ENCODE assay signal across 14 cellular contexts in genomic region chr22:30347255-30347892, GRCh38. TPM values are rescaled to one million over a fixed set of nuclear protein-coding genes. Genes with fewer than 3 reads are reported as not detected.
DNase-seq lines count a peak whose midpoint lies in the region; ATAC-seq and TF ChIP-seq lines count a peak whose summit lies in the region.
"Had no signal": no experiment of that assay in that cellular context is flagged by ENCODE, and none has a peak within 500 bp of the region (broad histone marks: within the 10 kb centered on the region; RNA-seq: fewer than 3 reads in every experiment).

No MANE protein-coding gene starts in this region.

- H3K36me3 Mint-ChIP-seq in CD4-positive, CD25-positive, alpha-beta regulatory T cell = peaks cover 53% of the 10 kb centered on the region
- peaks cover 66 to 87% of the 10 kb centered on the region in 2 donors for H3K36me3 Mint-ChIP-seq in CD4-positive, alpha-beta memory T cell
- H3K36me3 Mint-ChIP-seq in activated CD4-positive, alpha-beta memory T cell treated with anti-CD3 and anti-CD28 coated beads, Interleukin-2, amount 10 ng/mL, durations not matched to agents 7 days and 5 days (ENCODE audit: low read depth) = peaks cover 85% of the 10 kb centered on the region

- peak overlapping the region; percentile 4 to 84 (median 62) for H3K27ac Mint-ChIP-seq in CD4-positive, CD25-positive, alpha-beta regulatory T cell
- peak overlapping the region; percentile 17 to 88 (median 82) for H3K27ac Mint-ChIP-seq in CD4-positive, alpha-beta memory T cell
- peak overlapping the region; percentile 62 for H3K27ac Mint-ChIP-seq in activated CD4-positive, alpha-beta memory T cell treated with anti-CD3 and anti-CD28 coated beads, Interleukin-2, amount 10 ng/mL, durations not matched to agents 7 days and 5 days
- H3K27ac Mint-ChIP-seq: B cell had no signal

- H3K27me3 Mint-ChIP-seq in CD4-positive, CD25-positive, alpha-beta regulatory T cell = no peaks in the 10 kb centered on the region
- no peaks in the 10 kb centered on the region for H3K27me3 Mint-ChIP-seq in CD4-positive, alpha-beta memory T cell
- H3K27me3 Mint-ChIP-seq in activated CD4-positive, alpha-beta memory T cell treated with anti-CD3 and anti-CD28 coated beads, Interleukin-2, amount 10 ng/mL, durations not matched to agents 7 days and 5 days = no peaks in the 10 kb centered on the region
- H3K27me3 Mint-ChIP-seq: B cell had no signal

- H3K36me3 ChIP-seq in CD4-positive, CD25-positive, alpha-beta regulatory T cell (ENCODE audit: control insufficient read depth, insufficient read depth, low read length) = peaks cover 96% of the 10 kb centered on the region
- peaks cover 78% of the 10 kb centered on the region for H3K36me3 ChIP-seq in CD4-positive, alpha-beta memory T cell (ENCODE audit: insufficient read depth, low read length)
- H3K36me3 ChIP-seq in transverse colon = peaks cover 0 to 75% (median 39%) of the 10 kb centered on the region in 4 donors
- H3K36me3 ChIP-seq: uterus had no signal

- in situ Hi-C loops in transverse colon (cut with MboI; ENCODE audit: low pct_ligation_motif_present in 1 of 4, low pct_unique_long_range_greater_than_20kb in 1 of 4, low sequenced_read_pairs in 3 of 4) = no loop called here

- CTCF ChIA-PET in CD4-positive, alpha-beta memory T cell (lab: Charles Lee; ENCODE audit: partially characterized antibody) = interaction anchor here (0.9 to 2.2 kb wide), 3 partner anchors 22 to 84 kb away, joined by 4 to 12 read pairs (median 4); no protein-coding TSS in a partner anchor
- CTCF ChIA-PET in activated CD4-positive, alpha-beta memory T cell treated with anti-CD3 and anti-CD28 coated beads, Interleukin-2, amount 10 ng/mL, durations not matched to agents 7 days and 5 days (lab: Charles Lee) = interaction anchor here (5.9 kb wide), 1 partner anchor 59 kb away, joined by 24 read pairs; no protein-coding TSS in a partner anchor

- H3K4me1 ChIP-seq in CD4-positive, CD25-positive, alpha-beta regulatory T cell (ENCODE audit: control insufficient read depth, insufficient read depth, low read length, poor library complexity, severe bottlenecking) = peaks cover 33% of the 10 kb centered on the region
- peaks cover 71% of the 10 kb centered on the region for H3K4me1 ChIP-seq in CD4-positive, alpha-beta memory T cell (ENCODE audit: insufficient read depth, low read length)
- peaks cover 0 to 10% (median 2%) of the 10 kb centered on the region in 4 donors for H3K4me1 ChIP-seq in transverse colon
- H3K4me1 ChIP-seq: uterus had no signal

- no peak overlapping the region for H3K4me3 ChIP-seq in CD4-positive, CD25-positive, alpha-beta regulatory T cell (ENCODE audit: low read depth, low read length)
- H3K4me3 ChIP-seq in CD4-positive, alpha-beta memory T cell (ENCODE audit: low read length in 2 of 2) = no peak overlapping the region
- H3K4me3 ChIP-seq in epithelial cell of esophagus (ENCODE audit: low read length) = no peak overlapping the region
- H3K4me3 ChIP-seq in transverse colon = no peak overlapping the region
- H3K4me3 ChIP-seq: uterus had no signal

- no peaks in the 10 kb centered on the region for H3K27me3 ChIP-seq in CD4-positive, CD25-positive, alpha-beta regulatory T cell (ENCODE audit: control insufficient read depth, insufficient read depth, low read length)
- H3K27me3 ChIP-seq in CD4-positive, alpha-beta memory T cell (ENCODE audit: insufficient read depth, low read length) = no peaks in the 10 kb centered on the region
- H3K27me3 ChIP-seq in transverse colon = no peaks in the 10 kb centered on the region
- H3K27me3 ChIP-seq: uterus had no signal

- H3K9me3 ChIP-seq in CD4-positive, CD25-positive, alpha-beta regulatory T cell (ENCODE audit: control insufficient read depth in 2 of 2, low read length in 2 of 2) = no peaks in the 10 kb centered on the region
- H3K9me3 ChIP-seq in CD4-positive, alpha-beta memory T cell (ENCODE audit: control insufficient read depth in 1 of 2, low read length in 2 of 2) = no peaks in the 10 kb centered on the region
- H3K9me3 ChIP-seq in transverse colon = no peaks in the 10 kb centered on the region
- H3K9me3 ChIP-seq: uterus had no signal

- no peak for DNase-seq in CD4-positive, CD25-positive, alpha-beta regulatory T cell
- no peak for DNase-seq in CD4-positive, alpha-beta memory T cell
- DNase-seq in activated CD4-positive, alpha-beta memory T cell treated with anti-CD3 and anti-CD28 coated beads, Interleukin-2, amount 10 ng/mL, durations not matched to agents 7 days and 5 days = no peak
- DNase-seq in epithelial cell of esophagus (ENCODE audit: low read depth) (peak; percentile 44), cerebellar nuclear complex (lab: John Stamatoyannopoulos, UW) (no peak), transverse colon (no peak)
- DNase-seq: KBM-7, NCI-H187 treated with DMSO at 0.1 percent for 48 hours, NCI-H226, occipital lobe, right cardiac atrium, uterus had no signal

- intact Hi-C loops in CD4-positive, alpha-beta memory T cell (cut with micrococcal nuclease) = no loop called here
- intact Hi-C loops in transverse colon (cut with DNase I; ENCODE audit: low total_unique reads) = no loop called here

- no peak for TF ChIP-seq POLR2A in transverse colon (IDR thresholded peaks at IDR 0.05)

- POLR2A ChIA-PET in CD4-positive, alpha-beta memory T cell (lab: Charles Lee; ENCODE audit: partially characterized antibody) = interaction anchor here (1.0 to 3.4 kb wide), 9 partner anchors 9 to 58 kb away, joined by 3 to 13 read pairs (median 6); partner anchors contain the start of genes CASTOR1, CCDC157, RNF215 and SF3A1
- POLR2A ChIA-PET in activated CD4-positive, alpha-beta memory T cell treated with anti-CD3 and anti-CD28 coated beads, Interleukin-2, amount 10 ng/mL, durations not matched to agents 7 days and 5 days (lab: Charles Lee) = interaction anchor here (0.8 to 2.8 kb wide), 4 partner anchors 9 to 46 kb away, joined by 3 to 19 read pairs (median 3); partner anchors contain the start of genes CCDC157 and SF3A1

- ATAC-seq in CD4-positive, CD25-positive, alpha-beta regulatory T cell (ENCODE audit: low read depth in 2 of 2) = no peak
- no peak for ATAC-seq in GM19395 (IDR thresholded peaks at IDR 0.05; ENCODE audit: unreplicated experiment)
- ATAC-seq: right cardiac atrium had no signal

- TF ChIP-seq CTCF in epithelial cell of esophagus (IDR thresholded peaks at IDR 0.05; ENCODE audit: insufficient read depth, low read depth, low read length, missing control alignments) = no peak
- TF ChIP-seq CTCF in transverse colon (IDR thresholded peaks at IDR 0.05) = no peak

- peak overlapping the region in 3 of 4 donors; percentile 36 to 56 (median 52) for H3K4me3 Mint-ChIP-seq in CD4-positive, CD25-positive, alpha-beta regulatory T cell
- peak overlapping the region in 6 of 8 donors; percentile 4 to 70 (median 37) for H3K4me3 Mint-ChIP-seq in CD4-positive, alpha-beta memory T cell
- peak overlapping the region; percentile 3 for H3K4me3 Mint-ChIP-seq in activated CD4-positive, alpha-beta memory T cell treated with anti-CD3 and anti-CD28 coated beads, Interleukin-2, amount 10 ng/mL, durations not matched to agents 7 days and 5 days
- H3K4me3 Mint-ChIP-seq: B cell had no signal

- WGBS in transverse colon (ENCODE audit: low coverage in 1 of 2), 2 donors = 64 to 79% methylated on average over 3 to 5 of the region's 5 CpGs

- H3K27ac ChIP-seq in CD4-positive, CD25-positive, alpha-beta regulatory T cell (ENCODE audit: insufficient read depth, low read length, poor library complexity, severe bottlenecking) = no peak overlapping the region
- H3K27ac ChIP-seq in CD4-positive, alpha-beta memory T cell (ENCODE audit: low read depth, low read length) = no peak overlapping the region
- no peak overlapping the region for H3K27ac ChIP-seq in transverse colon
- H3K27ac ChIP-seq: uterus had no signal

- no peak for TF ChIP-seq EP300 in transverse colon (IDR thresholded peaks at IDR 0.05; ENCODE audit: low read depth)

- H3K4me1 Mint-ChIP-seq in CD4-positive, CD25-positive, alpha-beta regulatory T cell = peaks cover 7 to 70% (median 41%) of the 10 kb centered on the region in 4 donors
- peaks cover 37 to 74% (median 51%) of the 10 kb centered on the region in 4 donors for H3K4me1 Mint-ChIP-seq in CD4-positive, alpha-beta memory T cell
- peaks cover 76% of the 10 kb centered on the region for H3K4me1 Mint-ChIP-seq in activated CD4-positive, alpha-beta memory T cell treated with anti-CD3 and anti-CD28 coated beads, Interleukin-2, amount 10 ng/mL, durations not matched to agents 7 days and 5 days

- H3K9me3 Mint-ChIP-seq in CD4-positive, CD25-positive, alpha-beta regulatory T cell = no peaks in the 10 kb centered on the region
- no peaks in the 10 kb centered on the region for H3K9me3 Mint-ChIP-seq in CD4-positive, alpha-beta memory T cell
- no peaks in the 10 kb centered on the region for H3K9me3 Mint-ChIP-seq in activated CD4-positive, alpha-beta memory T cell treated with anti-CD3 and anti-CD28 coated beads, Interleukin-2, amount 10 ng/mL, durations not matched to agents 7 days and 5 days

RNA-seq across cellular contexts. Expression of gene SF3A1, which starts 9.3 kb away (rescaled TPM):
- total RNA-seq in CD4-positive, CD25-positive, alpha-beta regulatory T cell = 389 TPM
- polyA plus RNA-seq in CD4-positive, CD25-positive, alpha-beta regulatory T cell = 10 to 100 TPM; 66.6 to 78.6 (median 75.1) TPM
- total RNA-seq in CD4-positive, alpha-beta memory T cell = 100 to 1,000 TPM; 279 to 301 TPM
- 100 to 1,000 TPM in 1 of 2 donors, 10 to 100 TPM in 1; 44.0 to 155 TPM for polyA plus RNA-seq in CD4-positive, alpha-beta memory T cell
- 100 to 1,000 TPM; 225 to 226 TPM for total RNA-seq in activated CD4-positive, alpha-beta memory T cell treated with anti-CD3 and anti-CD28 coated beads, Interleukin-2, amount 10 ng/mL, durations not matched to agents 7 days and 5 days
- total RNA-seq in transverse colon = 100 to 1,000 TPM in 2 of 4 donors, 10 to 100 TPM in 2; 73.2 to 664 (median 99.3) TPM

RNA-seq across cellular contexts. Expression of gene CCDC157, which starts 9.4 kb away (rescaled TPM):
- total RNA-seq in CD4-positive, CD25-positive, alpha-beta regulatory T cell = 7.1 TPM
- 1 to 10 TPM; 1.3 to 2.4 (median 1.9) TPM for polyA plus RNA-seq in CD4-positive, CD25-positive, alpha-beta regulatory T cell
- total RNA-seq in CD4-positive, alpha-beta memory T cell = 1 to 10 TPM; 2.1 to 3.0 TPM
- polyA plus RNA-seq in CD4-positive, alpha-beta memory T cell = 1 to 10 TPM in 1 of 2 donors, under 1 TPM in 1; 0.38 to 3.9 TPM
- 1 to 10 TPM; 3.2 to 3.6 TPM for total RNA-seq in activated CD4-positive, alpha-beta memory T cell treated with anti-CD3 and anti-CD28 coated beads, Interleukin-2, amount 10 ng/mL, durations not matched to agents 7 days and 5 days
- total RNA-seq in transverse colon = 1 to 10 TPM; 1.4 to 5.2 (median 3.3) TPM

RNA-seq across cellular contexts. Expression of gene TBC1D10A, which starts 20.6 kb away (rescaled TPM):
- 67.5 TPM for total RNA-seq in CD4-positive, CD25-positive, alpha-beta regulatory T cell
- polyA plus RNA-seq in CD4-positive, CD25-positive, alpha-beta regulatory T cell = 10 to 100 TPM; 44.2 to 58.0 (median 47.4) TPM
- 10 to 100 TPM; 62.2 to 76.8 TPM for total RNA-seq in CD4-positive, alpha-beta memory T cell
- polyA plus RNA-seq in CD4-positive, alpha-beta memory T cell = 10 to 100 TPM; 60.6 to 61.6 TPM
- total RNA-seq in activated CD4-positive, alpha-beta memory T cell treated with anti-CD3 and anti-CD28 coated beads, Interleukin-2, amount 10 ng/mL, durations not matched to agents 7 days and 5 days = 10 to 100 TPM; 37.9 to 41.6 TPM
- 10 to 100 TPM; 27.9 to 72.2 (median 45.7) TPM for total RNA-seq in transverse colon

RNA-seq across cellular contexts. Expression of gene RNF215, which starts 39.8 kb away (rescaled TPM):
- 13.1 TPM for total RNA-seq in CD4-positive, CD25-positive, alpha-beta regulatory T cell
- under 1 TPM; 0.23 to 0.50 (median 0.42) TPM for polyA plus RNA-seq in CD4-positive, CD25-positive, alpha-beta regulatory T cell
- total RNA-seq in CD4-positive, alpha-beta memory T cell = 1 to 10 TPM; 6.1 to 6.6 TPM
- under 1 TPM; 0.29 to 0.53 TPM for polyA plus RNA-seq in CD4-positive, alpha-beta memory T cell
- total RNA-seq in activated CD4-positive, alpha-beta memory T cell treated with anti-CD3 and anti-CD28 coated beads, Interleukin-2, amount 10 ng/mL, durations not matched to agents 7 days and 5 days = 10 to 100 TPM; 12.2 to 13.3 TPM
- 10 to 100 TPM in 2 of 4 donors, 1 to 10 TPM in 2; 3.2 to 65.5 (median 9.8) TPM for total RNA-seq in transverse colon

RNA-seq across cellular contexts. Expression of gene SEC14L2, which starts 49.4 kb away (rescaled TPM):
- 69.0 TPM for total RNA-seq in CD4-positive, CD25-positive, alpha-beta regulatory T cell
- 1 to 10 TPM; 3.1 to 5.8 (median 3.7) TPM for polyA plus RNA-seq in CD4-positive, CD25-positive, alpha-beta regulatory T cell
- total RNA-seq in CD4-positive, alpha-beta memory T cell = 1 to 10 TPM; 6.0 to 8.6 TPM
- 10 to 100 TPM in 1 of 2 donors, 1 to 10 TPM in 1; 9.7 to 13.8 TPM for polyA plus RNA-seq in CD4-positive, alpha-beta memory T cell
- total RNA-seq in activated CD4-positive, alpha-beta memory T cell treated with anti-CD3 and anti-CD28 coated beads, Interleukin-2, amount 10 ng/mL, durations not matched to agents 7 days and 5 days = 1 to 10 TPM; 5.6 to 7.4 TPM
- 1 to 10 TPM in 3 of 4 donors, not detected in 1; 2.2 to 5.5 (median 4.5) TPM for total RNA-seq in transverse colon
